ENCODE assay signal across 8 cellular contexts in the genomic region with DNA sequence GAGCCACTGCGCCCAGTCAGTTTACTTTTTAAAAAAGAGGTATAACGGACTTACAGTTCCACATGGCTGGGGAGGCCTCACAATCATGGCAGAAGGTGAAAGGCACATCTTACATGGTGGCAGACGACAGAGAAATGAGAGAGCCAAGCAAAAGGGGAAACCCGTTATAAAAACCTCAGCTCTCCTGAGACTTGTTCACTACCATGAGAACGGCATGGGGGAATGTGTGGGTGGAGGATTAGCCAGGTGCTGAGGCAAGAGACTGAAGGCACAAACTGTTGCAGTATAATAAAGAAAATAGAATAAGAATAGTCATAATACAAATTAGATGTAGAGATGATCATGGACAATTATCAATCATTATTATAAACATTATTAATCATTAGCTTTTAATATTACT. TPM values are rescaled to one million over a fixed set of nuclear protein-coding genes. Genes with fewer than 3 reads are reported as not detected.
"Had no signal": no experiment of that assay in that cellular context is flagged by ENCODE, and none has a peak within 500 bp of the region (broad histone marks: within the 10 kb centered on the region; RNA-seq: fewer than 3 reads in every experiment).

No MANE protein-coding gene starts in this region.

RNA-seq across cellular contexts. Expression of gene VSTM1, which starts 27.2 kb away (rescaled TPM):
- total RNA-seq: activated CD4-positive, alpha-beta memory T cell treated with anti-CD3 and anti-CD28 coated beads for 36 hours; activated CD4-positive, alpha-beta T cell treated with anti-CD3 and anti-CD28 coated beads, Interleukin-2, amount 10 ng/mL, durations not matched to agents 7 days and 5 days; activated naive CD4-positive, alpha-beta T cell treated with anti-CD3 and anti-CD28 coated beads, Interleukin-2, amount 50 U/mL, for 72 hours; activated T-cell treated with anti-CD3 and anti-CD28 coated beads, Interleukin-2, amount 50 U/mL, for 4 hours; cardiac muscle cell; Right ventricle myocardium inferior; T-cell had no signal
- polyA plus RNA-seq: cardiac muscle cell had no signal

RNA-seq across cellular contexts. Expression of gene TARM1, which starts 44.6 kb away (rescaled TPM):
- total RNA-seq: activated CD4-positive, alpha-beta memory T cell treated with anti-CD3 and anti-CD28 coated beads for 36 hours; activated CD4-positive, alpha-beta T cell treated with anti-CD3 and anti-CD28 coated beads, Interleukin-2, amount 10 ng/mL, durations not matched to agents 7 days and 5 days; activated naive CD4-positive, alpha-beta T cell treated with anti-CD3 and anti-CD28 coated beads, Interleukin-2, amount 50 U/mL, for 72 hours; activated T-cell treated with anti-CD3 and anti-CD28 coated beads, Interleukin-2, amount 50 U/mL, for 4 hours; cardiac muscle cell; PC-9; Right ventricle myocardium inferior; T-cell had no signal
- polyA plus RNA-seq: cardiac muscle cell had no signal

RNA-seq across cellular contexts. Expression of gene CACNG6, which starts 45.1 kb away (rescaled TPM):
- total RNA-seq: activated CD4-positive, alpha-beta memory T cell treated with anti-CD3 and anti-CD28 coated beads for 36 hours; activated CD4-positive, alpha-beta T cell treated with anti-CD3 and anti-CD28 coated beads, Interleukin-2, amount 10 ng/mL, durations not matched to agents 7 days and 5 days; activated naive CD4-positive, alpha-beta T cell treated with anti-CD3 and anti-CD28 coated beads, Interleukin-2, amount 50 U/mL, for 72 hours; activated T-cell treated with anti-CD3 and anti-CD28 coated beads, Interleukin-2, amount 50 U/mL, for 4 hours; Right ventricle myocardium inferior; T-cell had no signal
